In genomic region chr5:34022131-34022705, GRCh38 we compare ENCODE assay signal across 8 cellular contexts. TPM values are rescaled to one million over a fixed set of nuclear protein-coding genes. Genes with fewer than 3 reads are reported as not detected.
DNase-seq lines count a peak whose midpoint lies in the region; ATAC-seq, FAIRE-seq and TF ChIP-seq lines count a peak whose summit lies in the region.

No MANE protein-coding gene starts in this region.

- DNase-seq in Daoy (ENCODE audit: low read depth) (peak; percentile 49), NCI-H748 (lab: John Stamatoyannopoulos, UW; ENCODE audit: unreplicated experiment) (no peak), esophagus squamous epithelium (lab: John Stamatoyannopoulos, UW) (no peak), GM12892 (ENCODE audit: insufficient read length) (no peak), Calu3 (no peak)
- DNase-seq in central memory CD8-positive, alpha-beta T cell (ENCODE audit: low spot score in 2 of 2) = no peak

- no peaks in the 10 kb centered on the region for H3K9me3 Mint-ChIP-seq in central memory CD8-positive, alpha-beta T cell
- no peaks in the 10 kb centered on the region for H3K9me3 Mint-ChIP-seq in Calu3 (ENCODE audit: low read depth, unreplicated experiment)

- CTCF ChIA-PET in Calu3 (lab: Charles Lee) = no interaction called here

- H3K27ac Mint-ChIP-seq in central memory CD8-positive, alpha-beta T cell (ENCODE audit: low read depth) = peak overlapping the region; percentile 62
- H3K27ac Mint-ChIP-seq in Calu3 (ENCODE audit: unreplicated experiment) = no peak overlapping the region

- no peaks in the 10 kb centered on the region for H3K27me3 ChIP-seq in esophagus squamous epithelium

- H3K27ac ChIP-seq in esophagus squamous epithelium = no peak overlapping the region

- peaks cover 0 to 22% (median 0%) of the 10 kb centered on the region in 3 donors for H3K36me3 ChIP-seq in esophagus squamous epithelium

- ATAC-seq in GM21360 (IDR thresholded peaks at IDR 0.05; ENCODE audit: unreplicated experiment) (peak; percentile 70), HG03520 (IDR thresholded peaks at IDR 0.05; ENCODE audit: unreplicated experiment) (peak; percentile 74)
- ATAC-seq in central memory CD8-positive, alpha-beta T cell (replicated peaks; ENCODE audit: extremely low read depth, poor library complexity, severe bottlenecking) = no peak

- no TSS peak for BruUV-seq in Calu3 (replicated peaks; lab: Mats Ljungman, UMichigan)

- H3K4me3 Mint-ChIP-seq in central memory CD8-positive, alpha-beta T cell = no peak overlapping the region
- no peak overlapping the region for H3K4me3 Mint-ChIP-seq in Calu3 (ENCODE audit: low read depth, unreplicated experiment)

- TF ChIP-seq CTCF in esophagus squamous epithelium (IDR thresholded peaks at IDR 0.05) (no peak), Calu3 (IDR thresholded peaks at IDR 0.05; ENCODE audit: unreplicated experiment) (no peak)

- H3K27me3 Mint-ChIP-seq in central memory CD8-positive, alpha-beta T cell = no peaks in the 10 kb centered on the region
- H3K27me3 Mint-ChIP-seq in Calu3 (ENCODE audit: unreplicated experiment) = no peaks in the 10 kb centered on the region

- 8 to 14% methylated on average over 2 of the region's 2 CpGs for WGBS in esophagus squamous epithelium, 2 donors

- peaks cover 13% of the 10 kb centered on the region for H3K4me1 Mint-ChIP-seq in central memory CD8-positive, alpha-beta T cell
- peaks cover 10% of the 10 kb centered on the region for H3K4me1 Mint-ChIP-seq in Calu3 (ENCODE audit: low read depth, unreplicated experiment)

- H3K4me3 ChIP-seq in esophagus squamous epithelium = no peak overlapping the region

- FAIRE-seq in GM12892 (lab: Jason Lieb, UNC) = no peak

- intact Hi-C loops in esophagus squamous epithelium (cut with DNase I) (no loop called here), Calu3 (cut with micrococcal nuclease; ENCODE audit: unreplicated experiment) (no loop called here)

- peaks cover 6% of the 10 kb centered on the region for H3K36me3 Mint-ChIP-seq in central memory CD8-positive, alpha-beta T cell (ENCODE audit: insufficient read depth)
- H3K36me3 Mint-ChIP-seq in Calu3 (ENCODE audit: insufficient read depth, unreplicated experiment) = no peaks in the 10 kb centered on the region

- H3K9me3 ChIP-seq in esophagus squamous epithelium = no peaks in the 10 kb centered on the region

- no peaks in the 10 kb centered on the region for H3K4me1 ChIP-seq in esophagus squamous epithelium

- no peak for TF ChIP-seq POLR2A in esophagus squamous epithelium (IDR thresholded peaks at IDR 0.05)
- TF ChIP-seq POLR2A in GM12892 (IDR thresholded peaks at IDR 0.05; ENCODE audit: low read depth, low read length) = no peak

RNA-seq across cellular contexts. Expression of gene AMACR, which starts 14.4 kb away (rescaled TPM):
- 10.9 and 12.1 TPM in 2 replicates for total RNA-seq in Daoy (2014; rRNA removed; shearing (Covaris generic))
- total RNA-seq in esophagus squamous epithelium (10 to 100 TPM in 3 of 4 donors, 1 to 10 TPM in 1; 5.4 to 21.5 (median 15.5) TPM), Calu3 (2022) (9.1 and 10.7 TPM in 2 replicates)
- polyA plus RNA-seq in GM12892 (2012; ENCODE audit: missing spikeins) = 9.5 TPM

RNA-seq across cellular contexts. Expression of gene C1QTNF3, which starts 20.8 kb away (rescaled TPM):
- total RNA-seq in Daoy (2014; rRNA removed; shearing (Covaris generic)) = 0.11 and 0.89 TPM in 2 replicates
- total RNA-seq in esophagus squamous epithelium (1 to 10 TPM in 3 of 4 donors, under 1 TPM in 1; 0.53 to 5.1 (median 1.6) TPM), Calu3 (2022) (1.5 and 2.1 TPM in 2 replicates)
- 1.5 TPM for polyA plus RNA-seq in GM12892 (2012; ENCODE audit: missing spikeins)

RNA-seq across cellular contexts. Expression of gene SLC45A2, which starts 37.7 kb away (rescaled TPM):
- not detected in 2 replicates for total RNA-seq in Daoy (2014; rRNA removed; shearing (Covaris generic))
- total RNA-seq in esophagus squamous epithelium (under 1 TPM in 1 of 4 donors, not detected in 3; 0.19 TPM), Calu3 (2022) (0.59 TPM in 1 of 2 replicates, not detected in the other)
- polyA plus RNA-seq in GM12892 (2012; ENCODE audit: missing spikeins) = not detected
